In genomic region chr12:11734781-11735180, GRCh38 we compare ENCODE assay signal across 26 cellular contexts.
"Had no signal": no experiment of that assay in that cellular context is flagged by ENCODE, and none has a peak within 500 bp of the region (broad histone marks: within the 10 kb centered on the region; RNA-seq: fewer than 3 reads in every experiment).

No MANE protein-coding gene starts in this region.

- H3K9me3 Mint-ChIP-seq: activated CD4-positive, alpha-beta memory T cell treated with anti-CD3 and anti-CD28 coated beads, Interleukin-2, amount 10 ng/mL, durations not matched to agents 7 days and 5 days; activated CD4-positive, alpha-beta T cell treated with anti-CD3 and anti-CD28 coated beads, Interleukin-2, amount 10 ng/mL, durations not matched to agents 7 days and 5 days; activated naive CD4-positive, alpha-beta T cell treated with anti-CD3 and anti-CD28 coated beads, Interleukin-2, amount 10 ng/mL, durations not matched to agents 7 days and 5 days; activated naive CD8-positive, alpha-beta T cell treated with anti-CD3 and anti-CD28 coated beads, Interleukin-2, amount 10 ng/mL, durations not matched to agents 7 days and 5 days; activated T-cell treated with anti-CD3 and anti-CD28 coated beads, Interleukin-2, amount 50 U/mL, for 24 hours; brain; nephron; stimulated activated effector memory CD8-positive, alpha-beta T cell treated with anti-CD3 and anti-CD28 coated beads, Interleukin-12 subunit alpha, Interleukin-12 subunit beta, amount 100 ng/mL, for 72 hours had no signal

- ATAC-seq: gastroesophageal sphincter; left cardiac atrium; left ventricle myocardium superior; right lobe of liver; stimulated activated effector memory CD8-positive, alpha-beta T cell treated with anti-CD3 and anti-CD28 coated beads, Interleukin-12 subunit alpha, Interleukin-12 subunit beta, amount 100 ng/mL, for 72 hours had no signal

- DNase-seq: activated CD4-positive, alpha-beta T cell treated with anti-CD3 and anti-CD28 coated beads for 1 hour; activated CD8-positive, alpha-beta memory T cell treated with anti-CD3 and anti-CD28 coated beads, Interleukin-2, amount 50 U/mL, for 48 hours; activated gamma-delta T cell; activated naive CD8-positive, alpha-beta T cell treated with anti-CD3 and anti-CD28 coated beads, Interleukin-2, amount 10 ng/mL, durations not matched to agents 7 days and 5 days; activated T-cell treated with anti-CD3 and anti-CD28 coated beads, Interleukin-2, amount 50 U/mL, for 24 hours; dorsolateral prefrontal cortex; effector memory CD4-positive, alpha-beta T cell; left cardiac atrium; left ventricle myocardium superior; ovary; right lobe of liver; stimulated activated CD4-positive, alpha-beta T cell treated with anti-CD3 and anti-CD28 coated beads, Interleukin-12 subunit alpha, Interleukin-12 subunit beta, amount 100 ng/mL, for 4 hours; stimulated activated CD4-positive, alpha-beta T cell treated with anti-CD3 and anti-CD28 coated beads, Interleukin-4, amount 100 ng/mL, for 24 hours; stomach; T1000; thyroid gland; upper lobe of left lung had no signal

- FAIRE-seq: keratinocyte had no signal

- H3K36me3 Mint-ChIP-seq: brain had no signal

- H3K27me3 Mint-ChIP-seq: activated CD4-positive, alpha-beta memory T cell treated with anti-CD3 and anti-CD28 coated beads, Interleukin-2, amount 10 ng/mL, durations not matched to agents 7 days and 5 days; activated CD4-positive, alpha-beta T cell treated with anti-CD3 and anti-CD28 coated beads, Interleukin-2, amount 10 ng/mL, durations not matched to agents 7 days and 5 days; activated naive CD4-positive, alpha-beta T cell treated with anti-CD3 and anti-CD28 coated beads, Interleukin-2, amount 10 ng/mL, durations not matched to agents 7 days and 5 days; activated naive CD8-positive, alpha-beta T cell treated with anti-CD3 and anti-CD28 coated beads, Interleukin-2, amount 10 ng/mL, durations not matched to agents 7 days and 5 days; activated T-cell treated with anti-CD3 and anti-CD28 coated beads, Interleukin-2, amount 50 U/mL, for 24 hours; brain; progenitor cell of endocrine pancreas had no signal

- H3K4me3 Mint-ChIP-seq: activated CD4-positive, alpha-beta memory T cell treated with anti-CD3 and anti-CD28 coated beads, Interleukin-2, amount 10 ng/mL, durations not matched to agents 7 days and 5 days; activated CD4-positive, alpha-beta T cell treated with anti-CD3 and anti-CD28 coated beads, Interleukin-2, amount 10 ng/mL, durations not matched to agents 7 days and 5 days; activated naive CD4-positive, alpha-beta T cell treated with anti-CD3 and anti-CD28 coated beads, Interleukin-2, amount 10 ng/mL, durations not matched to agents 7 days and 5 days; activated naive CD8-positive, alpha-beta T cell treated with anti-CD3 and anti-CD28 coated beads, Interleukin-2, amount 10 ng/mL, durations not matched to agents 7 days and 5 days; activated T-cell treated with anti-CD3 and anti-CD28 coated beads, Interleukin-2, amount 50 U/mL, for 24 hours; brain; nephron; stimulated activated effector memory CD8-positive, alpha-beta T cell treated with anti-CD3 and anti-CD28 coated beads, Interleukin-12 subunit alpha, Interleukin-12 subunit beta, amount 100 ng/mL, for 72 hours had no signal

- H3K27ac Mint-ChIP-seq: activated CD4-positive, alpha-beta memory T cell treated with anti-CD3 and anti-CD28 coated beads, Interleukin-2, amount 10 ng/mL, durations not matched to agents 7 days and 5 days; activated CD4-positive, alpha-beta T cell treated with anti-CD3 and anti-CD28 coated beads, Interleukin-2, amount 10 ng/mL, durations not matched to agents 7 days and 5 days; activated naive CD4-positive, alpha-beta T cell treated with anti-CD3 and anti-CD28 coated beads, Interleukin-2, amount 10 ng/mL, durations not matched to agents 7 days and 5 days; activated naive CD8-positive, alpha-beta T cell treated with anti-CD3 and anti-CD28 coated beads, Interleukin-2, amount 10 ng/mL, durations not matched to agents 7 days and 5 days; activated T-cell treated with anti-CD3 and anti-CD28 coated beads, Interleukin-2, amount 50 U/mL, for 24 hours; brain; nephron; progenitor cell of endocrine pancreas; stimulated activated effector memory CD8-positive, alpha-beta T cell treated with anti-CD3 and anti-CD28 coated beads, Interleukin-12 subunit alpha, Interleukin-12 subunit beta, amount 100 ng/mL, for 72 hours had no signal
